Comparison of ENCODE assay signal across 20 cellular contexts in the genomic region with DNA sequence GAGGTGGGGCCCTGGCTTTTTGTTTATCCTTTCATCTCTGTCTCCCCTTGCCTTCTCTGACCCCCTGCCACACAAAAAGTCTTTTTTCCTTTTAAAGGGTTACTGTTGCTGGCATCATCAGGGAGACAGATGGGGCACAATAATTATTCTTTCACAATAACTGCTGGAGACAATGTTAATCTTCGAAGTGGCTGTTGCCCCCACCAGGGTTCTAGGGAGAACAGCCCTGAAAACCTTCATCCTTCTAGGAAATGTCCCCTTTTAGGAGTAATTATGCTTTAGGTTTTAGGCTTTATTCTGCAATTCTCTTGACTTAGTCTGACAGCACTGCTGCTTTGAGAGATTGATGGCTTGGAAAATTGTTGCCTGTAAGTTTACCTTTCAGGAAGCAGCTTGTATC.
"Had no signal": no experiment of that assay in that cellular context is flagged by ENCODE, and none has a peak within 500 bp of the region (broad histone marks: within the 10 kb centered on the region; RNA-seq: fewer than 3 reads in every experiment).

No MANE protein-coding gene starts in this region.

- H3K36me3 ChIP-seq: brain microvascular endothelial cell, thyroid gland, uterus had no signal

- DNase-seq: activated CD4-positive, alpha-beta T cell treated with anti-CD3 and anti-CD28 coated beads for 48 hours; activated CD4-positive, CD25-positive, alpha-beta regulatory T cell; activated CD8-positive, alpha-beta T cell treated with anti-CD3 and anti-CD28 coated beads, Interleukin-2, amount 10 ng/mL, durations not matched to agents 7 days and 5 days; activated naive CD4-positive, alpha-beta T cell treated with anti-CD3 and anti-CD28 coated beads for 36 hours; activated T-cell treated with anti-CD3 and anti-CD28 coated beads, Interleukin-2, amount 50 U/mL, for 24 hours; brain microvascular endothelial cell; foreskin melanocyte; glutamatergic neuron; hypothalamus; midbrain; stimulated activated CD4-positive, alpha-beta T cell treated with anti-CD3 and anti-CD28 coated beads, Interleukin-12 subunit alpha, Interleukin-12 subunit beta, amount 100 ng/mL, for 4 hours; stimulated activated CD4-positive, alpha-beta T cell treated with anti-CD3 and anti-CD28 coated beads, Interleukin-1b, Interleukin-23, amount 100 ng/mL, for 48 hours; stimulated activated CD8-positive, alpha-beta memory T cell treated with anti-CD3 and anti-CD28 coated beads, Interleukin-4, amount 100 ng/mL, for 48 hours; stimulated activated naive CD4-positive, alpha-beta T cell; thyroid gland; uterus had no signal

- H3K27ac Mint-ChIP-seq: activated CD8-positive, alpha-beta T cell treated with anti-CD3 and anti-CD28 coated beads, Interleukin-2, amount 10 ng/mL, durations not matched to agents 7 days and 5 days; activated naive CD4-positive, alpha-beta T cell treated with anti-CD3 and anti-CD28 coated beads for 36 hours; activated T-cell treated with anti-CD3 and anti-CD28 coated beads, Interleukin-2, amount 50 U/mL, for 24 hours; progenitor cell of endocrine pancreas; T-helper 2 cell treated with Interferon-gamma antibody and Interleukin-4, amounts not matched to agents 5 μg/mL and 100 μg/mL, for 36 hours had no signal

- ATAC-seq: activated CD8-positive, alpha-beta T cell treated with anti-CD3 and anti-CD28 coated beads, Interleukin-2, amount 10 ng/mL, durations not matched to agents 7 days and 5 days had no signal

- H3K4me1 ChIP-seq: uterus had no signal

- H3K27ac ChIP-seq: brain microvascular endothelial cell, coronary artery, uterus had no signal

- H3K9me3 Mint-ChIP-seq: activated naive CD4-positive, alpha-beta T cell treated with anti-CD3 and anti-CD28 coated beads for 36 hours; activated T-cell treated with anti-CD3 and anti-CD28 coated beads, Interleukin-2, amount 50 U/mL, for 24 hours; neural crest cell; T-helper 2 cell treated with Interferon-gamma antibody and Interleukin-4, amounts not matched to agents 5 μg/mL and 100 μg/mL, for 36 hours had no signal

- H3K9me3 ChIP-seq: thyroid gland, uterus had no signal

- H3K4me3 Mint-ChIP-seq: activated CD8-positive, alpha-beta T cell treated with anti-CD3 and anti-CD28 coated beads, Interleukin-2, amount 10 ng/mL, durations not matched to agents 7 days and 5 days; activated naive CD4-positive, alpha-beta T cell treated with anti-CD3 and anti-CD28 coated beads for 36 hours; activated T-cell treated with anti-CD3 and anti-CD28 coated beads, Interleukin-2, amount 50 U/mL, for 24 hours; neural crest cell; T-helper 2 cell treated with Interferon-gamma antibody and Interleukin-4, amounts not matched to agents 5 μg/mL and 100 μg/mL, for 36 hours had no signal

- H3K27me3 ChIP-seq: brain microvascular endothelial cell, thyroid gland, uterus had no signal

- H3K27me3 Mint-ChIP-seq: progenitor cell of endocrine pancreas had no signal

- H3K4me3 ChIP-seq: coronary artery, thyroid gland, uterus had no signal
